8 cellular contexts compared by ENCODE assay signal in genomic region chr19:18558595-18558994, GRCh38. TPM values are rescaled to one million over a fixed set of nuclear protein-coding genes. Genes with fewer than 3 reads are reported as not detected.
DNase-seq lines count a peak whose midpoint lies in the region; TF ChIP-seq lines count a peak whose summit lies in the region.

No MANE protein-coding gene starts in this region.

- H3K27ac ChIP-seq in testis, result peak overlapping the region; percentile 93 to 94

- DNase-seq in T-helper 2 cell treated with Interferon-gamma antibody and Interleukin-4, amounts not matched to agents 5 μg/mL and 100 μg/mL, for 36 hours (ENCODE audit: low spot score), result no peak
- DNase-seq in T-helper 2 cell (no peak), kidney epithelial cell (ENCODE audit: low read depth) (no peak), testis (no peak), NCI-H748 treated with DMSO at 0.1 percent for 48 hours (lab: John Stamatoyannopoulos, UW) (no peak), UCSD-AML1 (lab: John Stamatoyannopoulos, UW; ENCODE audit: unreplicated experiment) (no peak)
- no peak for DNase-seq in effector CD8-positive, alpha-beta T cell (lab: John Stamatoyannopoulos, UW)

- H3K9me3 Mint-ChIP-seq in T-helper 2 cell treated with Interferon-gamma antibody and Interleukin-4, amounts not matched to agents 5 μg/mL and 100 μg/mL, for 36 hours, result no peaks in the 10 kb centered on the region
- H3K9me3 Mint-ChIP-seq in activated naive CD8-positive, alpha-beta T cell (ENCODE audit: low read depth), result no peaks in the 10 kb centered on the region

- H3K4me1 ChIP-seq in testis, result peaks cover 13% of the 10 kb centered on the region

- intact Hi-C loops in testis (cut with DNase I; ENCODE audit: low total_unique reads), result no loop called here

- peaks cover 23% of the 10 kb centered on the region for H3K36me3 Mint-ChIP-seq in T-helper 2 cell treated with Interferon-gamma antibody and Interleukin-4, amounts not matched to agents 5 μg/mL and 100 μg/mL, for 36 hours (ENCODE audit: low read depth)
- no peaks in the 10 kb centered on the region for H3K36me3 Mint-ChIP-seq in activated naive CD8-positive, alpha-beta T cell

- H3K36me3 ChIP-seq in kidney epithelial cell (ENCODE audit: control insufficient read depth, insufficient read depth, low read length), result peaks cover 2% of the 10 kb centered on the region
- no peaks in the 10 kb centered on the region for H3K36me3 ChIP-seq in testis (ENCODE audit: low read depth, missing control alignments)

- H3K27ac Mint-ChIP-seq in T-helper 2 cell treated with Interferon-gamma antibody and Interleukin-4, amounts not matched to agents 5 μg/mL and 100 μg/mL, for 36 hours, result peak overlapping the region; percentile 90
- peak overlapping the region; percentile 96 for H3K27ac Mint-ChIP-seq in activated naive CD8-positive, alpha-beta T cell

- peaks cover 18% of the 10 kb centered on the region for H3K4me1 Mint-ChIP-seq in T-helper 2 cell treated with Interferon-gamma antibody and Interleukin-4, amounts not matched to agents 5 μg/mL and 100 μg/mL, for 36 hours (ENCODE audit: low read depth)
- H3K4me1 Mint-ChIP-seq in activated naive CD8-positive, alpha-beta T cell (ENCODE audit: low read depth), result peaks cover 11% of the 10 kb centered on the region

- TF ChIP-seq POLR2A in testis (IDR thresholded peaks at IDR 0.05), result no peak

- H3K9me3 ChIP-seq in testis, result no peaks in the 10 kb centered on the region

- TF ChIP-seq CTCF in kidney epithelial cell (IDR thresholded peaks at IDR 0.05; ENCODE audit: insufficient read depth, low read length, poor library complexity, severe bottlenecking), result no peak
- TF ChIP-seq CTCF in testis (IDR thresholded peaks at IDR 0.05), result no peak

- H3K27me3 ChIP-seq in kidney epithelial cell (ENCODE audit: control insufficient read depth, insufficient read depth, low read length) (no peaks in the 10 kb centered on the region), testis (no peaks in the 10 kb centered on the region)

- no peaks in the 10 kb centered on the region for H3K27me3 Mint-ChIP-seq in T-helper 2 cell treated with Interferon-gamma antibody and Interleukin-4, amounts not matched to agents 5 μg/mL and 100 μg/mL, for 36 hours (ENCODE audit: low read depth)
- H3K27me3 Mint-ChIP-seq in activated naive CD8-positive, alpha-beta T cell, result no peaks in the 10 kb centered on the region

- H3K4me3 ChIP-seq in kidney epithelial cell (ENCODE audit: low read depth, low read length) (peak overlapping the region; percentile 85), testis (peak overlapping the region; percentile 79 to 94)

- 30 to 36% methylated on average over 3 of the region's 3 CpGs for WGBS in testis, 2 donors

- H3K4me3 Mint-ChIP-seq in T-helper 2 cell treated with Interferon-gamma antibody and Interleukin-4, amounts not matched to agents 5 μg/mL and 100 μg/mL, for 36 hours, result peak overlapping the region; percentile 92
- peak overlapping the region; percentile 98 for H3K4me3 Mint-ChIP-seq in activated naive CD8-positive, alpha-beta T cell

RNA-seq across cellular contexts. Expression of gene KXD1, which starts 0.9 kb away (rescaled TPM):
- total RNA-seq in kidney epithelial cell, result 121 and 172 TPM in 2 replicates
- 100 to 1,000 TPM; 124 to 133 TPM for total RNA-seq in testis
- 163 TPM for polyA plus RNA-seq in testis (ENCODE audit: insufficient read depth, low read depth, low replicate concordance)

RNA-seq across cellular contexts. Expression of gene UBA52, which starts 13.1 kb away (rescaled TPM):
- total RNA-seq in kidney epithelial cell, result 859 and 990 TPM in 2 replicates
- 100 to 1,000 TPM; 475 to 508 TPM for total RNA-seq in testis
- 1,038 TPM for polyA plus RNA-seq in testis (ENCODE audit: insufficient read depth, low read depth, low replicate concordance)

RNA-seq across cellular contexts. Expression of gene FKBP8, which starts 15.2 kb away (rescaled TPM):
- total RNA-seq in kidney epithelial cell, result 253 and 291 TPM in 2 replicates
- 100 to 1,000 TPM; 587 to 614 TPM for total RNA-seq in testis
- polyA plus RNA-seq in testis (ENCODE audit: insufficient read depth, low read depth, low replicate concordance), result 571 TPM

RNA-seq across cellular contexts. Expression of gene REX1BD, which starts 30.0 kb away (rescaled TPM):
- total RNA-seq in kidney epithelial cell (119 and 136 TPM in 2 replicates), testis (10 to 100 TPM; 44.3 to 58.7 TPM)
- polyA plus RNA-seq in testis (ENCODE audit: insufficient read depth, low read depth, low replicate concordance), result 14.5 TPM

RNA-seq across cellular contexts. Expression of gene ELL, which starts 36.7 kb away (rescaled TPM):
- 12.7 and 13.1 TPM in 2 replicates for total RNA-seq in kidney epithelial cell
- 10 to 100 TPM; 75.8 to 76.1 TPM for total RNA-seq in testis
- polyA plus RNA-seq in testis (ENCODE audit: insufficient read depth, low read depth, low replicate concordance), result 48.0 TPM
